In the genomic region with DNA sequence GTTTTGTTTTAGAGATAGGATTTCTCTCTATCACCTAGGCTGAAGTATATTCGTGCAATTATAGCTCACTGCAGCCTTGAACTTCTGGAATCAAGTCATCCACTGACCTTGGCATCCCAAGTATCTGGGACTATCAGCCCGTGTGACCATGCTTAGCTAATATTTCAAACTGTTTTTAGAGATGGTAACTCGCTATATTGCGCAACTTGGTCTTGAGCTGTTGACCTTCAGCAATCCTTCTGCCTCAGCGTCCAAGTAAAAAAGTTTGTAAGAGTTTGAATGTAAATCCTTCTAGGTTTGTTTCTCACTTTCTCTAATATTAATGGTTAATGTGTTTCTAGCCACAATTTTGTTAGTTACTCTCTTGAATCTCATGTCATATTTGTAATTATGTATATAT, we compare ENCODE assay signal across 27 cellular contexts.
"Had no signal": no experiment of that assay in that cellular context is flagged by ENCODE, and none has a peak within 500 bp of the region (broad histone marks: within the 10 kb centered on the region; RNA-seq: fewer than 3 reads in every experiment).

No MANE protein-coding gene starts in this region.

- H3K9me3 ChIP-seq: left ventricle myocardium inferior, pancreas, prostate gland, transverse colon, upper lobe of left lung, vagina had no signal

- H3K27me3 ChIP-seq: pancreas, transverse colon, upper lobe of left lung, vagina had no signal

- H3K4me3 ChIP-seq: left ventricle myocardium inferior, lung, mucosa of descending colon, pancreas, prostate gland, smooth muscle cell, transverse colon, upper lobe of left lung, vagina had no signal

- ATAC-seq: left colon; mucosa of descending colon; naive thymus-derived CD4-positive, alpha-beta T cell; natural killer cell treated with Interleukin-12 subunit alpha and Interleukin-12 subunit beta and Interleukin-15 and Interleukin-18, amount 100 ng/mL, for 72 hours; pancreas; right cardiac atrium; stimulated activated memory B cell treated with anti-CD40 and anti-IgM and Interleukin-4, amounts not matched to agents 10 μg/mL and 1 μg/mL and 100 μg/mL, for 72 hours; stimulated activated naive CD8-positive, alpha-beta T cell treated with anti-CD3 and anti-CD28 coated beads, Interleukin-15, amount 100 ng/mL, for 72 hours had no signal

- H3K4me2 ChIP-seq: smooth muscle cell had no signal

- H3K4me1 ChIP-seq: left ventricle myocardium inferior, pancreas, prostate gland, transverse colon, upper lobe of left lung, vagina had no signal

- H3K27ac ChIP-seq: left ventricle myocardium inferior, pancreas, prostate gland, transverse colon, upper lobe of left lung, vagina had no signal

- FAIRE-seq: islet of Langerhans, kidney had no signal

- H3K36me3 ChIP-seq: left ventricle myocardium inferior, pancreas, prostate gland, transverse colon, upper lobe of left lung, vagina had no signal

- DNase-seq: hippocampal formation; kidney; left colon; left ventricle myocardium inferior; midbrain; mucosa of descending colon; naive thymus-derived CD4-positive, alpha-beta T cell; pancreas; posterior cingulate gyrus; retina; right cardiac atrium; stimulated activated CD4-positive, alpha-beta T cell treated with anti-CD3 and anti-CD28 coated beads, Interleukin-1b, Interleukin-23, amount 100 ng/mL, for 48 hours; stimulated activated CD4-positive, alpha-beta T cell treated with anti-CD3 and anti-CD28 coated beads, Interleukin-2, amount 100 ng/mL, for 48 hours; stimulated activated CD4-positive, alpha-beta T cell treated with anti-CD3 and anti-CD28 coated beads, Interleukin-4, amount 100 ng/mL, for 4 hours; stimulated activated CD8-positive, alpha-beta memory T cell treated with anti-CD3 and anti-CD28 coated beads, Interleukin-4, amount 100 ng/mL, for 48 hours; stimulated activated naive CD4-positive, alpha-beta T cell treated with Interleukin-2 at 50 U/mL for 16 hours; stimulated activated naive CD8-positive, alpha-beta T cell treated with anti-CD3 and anti-CD28 coated beads, Interleukin-15, amount 100 ng/mL, for 72 hours; substantia nigra; transverse colon; upper lobe of left lung had no signal
